1 cellular context compared by ENCODE assay signal in genomic region chr18:48922801-48923730, GRCh38.
TF ChIP-seq lines count a peak whose summit lies in the region.

No MANE protein-coding gene starts in this region.

TF ChIP-seq in HEK293, 187 proteins besides CTCF, POLR2A, EP300 and RAD21 (continued from another document and continues in another):
- TF ChIP-seq PRDM10 (tag by site-specific recombination; IDR thresholded peaks at IDR 0.05) (0 out of 2 replicates have a peak, but pooled peaks have one; percentile 22), KLF7 (tag by site-specific recombination; IDR thresholded peaks at IDR 0.05; ENCODE audit: borderline replicate concordance) (0 out of 2 replicates have a peak, but pooled peaks have one; percentile 20), ZNF48 (tag by site-specific recombination; IDR thresholded peaks at IDR 0.05) (no peak), INSM2 (tag by site-specific recombination; IDR thresholded peaks at IDR 0.05) (peak; percentile 37; the same call in 1 of the 2 replicates), FEZF1 (tag by site-specific recombination; IDR thresholded peaks at IDR 0.05) (no peak; the same call in 1 of the 2 replicates), ZNF354C (tag by site-specific recombination; IDR thresholded peaks at IDR 0.05; ENCODE audit: borderline replicate concordance, low read depth) (no peak), ZNF280C (tag by site-specific recombination; IDR thresholded peaks at IDR 0.05) (no peak), ZEB2 (tag by site-specific recombination; IDR thresholded peaks at IDR 0.05) (no peak), GLIS1 (tag by site-specific recombination; IDR thresholded peaks at IDR 0.05) (peak; percentile 82), ZNF169 (tag by site-specific recombination; IDR thresholded peaks at IDR 0.05) (no peak), ZFHX2 (tag by site-specific recombination; conservative IDR thresholded peaks at IDR 0.05) (peak; percentile 67), ZSCAN30 (tag by site-specific recombination; IDR thresholded peaks at IDR 0.05) (peak; percentile 49; the same call in 1 of the 2 replicates), ZNF2 (tag by site-specific recombination; IDR thresholded peaks at IDR 0.05) (no peak), SETDB1 (IDR thresholded peaks at IDR 0.05; ENCODE audit: insufficient read length, low read length) (no peak), ZNF37A (tag by site-specific recombination; IDR thresholded peaks at IDR 0.05) (no peak), GLIS2 (tag by site-specific recombination; IDR thresholded peaks at IDR 0.05) (peak; percentile 77), ZNF221 (tag by site-specific recombination; IDR thresholded peaks at IDR 0.05; ENCODE audit: borderline replicate concordance) (no peak), ZNF324 (tag by site-specific recombination; IDR thresholded peaks at IDR 0.05) (no peak), ZNF654 (tag by site-specific recombination; IDR thresholded peaks at IDR 0.05; ENCODE audit: low read depth) (no peak), SP2 (tag by site-specific recombination; IDR thresholded peaks at IDR 0.05) (peak; percentile 40), ZNF398 (tag by site-specific recombination; IDR thresholded peaks at IDR 0.05) (peak; percentile 76), ZNF549 (tag by site-specific recombination; IDR thresholded peaks at IDR 0.05) (no peak), ZNF112 (tag by site-specific recombination; IDR thresholded peaks at IDR 0.05) (no peak), ZNF449 (tag by site-specific recombination; IDR thresholded peaks at IDR 0.05) (peak; percentile 70; the same call in 1 of the 2 replicates), ZFP3 (tag by site-specific recombination; IDR thresholded peaks at IDR 0.05; ENCODE audit: low read depth) (no peak), TRIM28 (IDR thresholded peaks at IDR 0.05; ENCODE audit: borderline replicate concordance, low read length) (no peak), ZNF596 (tag by site-specific recombination; IDR thresholded peaks at IDR 0.05) (no peak), ZNF670 (tag by site-specific recombination; IDR thresholded peaks at IDR 0.05; ENCODE audit: low read depth) (no peak), IKZF3 (tag by site-specific recombination; IDR thresholded peaks at IDR 0.05) (no peak), ZNF114 (tag by site-specific recombination; IDR thresholded peaks at IDR 0.05) (no peak), KLF10 (tag by site-specific recombination; IDR thresholded peaks at IDR 0.05) (0 out of 2 replicates have a peak, but pooled peaks have one; percentile 19), ZNF423 (tag by site-specific recombination; IDR thresholded peaks at IDR 0.05) (no peak), ZNF658 (tag by site-specific recombination; IDR thresholded peaks at IDR 0.05) (no peak), ZNF426 (tag by site-specific recombination; IDR thresholded peaks at IDR 0.05) (no peak), ZNF140 (tag by site-specific recombination; IDR thresholded peaks at IDR 0.05) (no peak), ZNF239 (tag by site-specific recombination; IDR thresholded peaks at IDR 0.05) (no peak)
- TF ChIP-seq, protein P1, sequence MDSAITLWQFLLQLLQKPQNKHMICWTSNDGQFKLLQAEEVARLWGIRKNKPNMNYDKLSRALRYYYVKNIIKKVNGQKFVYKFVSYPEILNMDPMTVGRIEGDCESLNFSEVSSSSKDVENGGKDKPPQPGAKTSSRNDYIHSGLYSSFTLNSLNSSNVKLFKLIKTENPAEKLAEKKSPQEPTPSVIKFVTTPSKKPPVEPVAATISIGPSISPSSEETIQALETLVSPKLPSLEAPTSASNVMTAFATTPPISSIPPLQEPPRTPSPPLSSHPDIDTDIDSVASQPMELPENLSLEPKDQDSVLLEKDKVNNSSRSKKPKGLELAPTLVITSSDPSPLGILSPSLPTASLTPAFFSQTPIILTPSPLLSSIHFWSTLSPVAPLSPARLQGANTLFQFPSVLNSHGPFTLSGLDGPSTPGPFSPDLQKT (IDR thresholded peaks at IDR 0.05; ENCODE audit: borderline replicate concordance, low read depth, low read length): no peak
- TF ChIP-seq, protein P2, sequence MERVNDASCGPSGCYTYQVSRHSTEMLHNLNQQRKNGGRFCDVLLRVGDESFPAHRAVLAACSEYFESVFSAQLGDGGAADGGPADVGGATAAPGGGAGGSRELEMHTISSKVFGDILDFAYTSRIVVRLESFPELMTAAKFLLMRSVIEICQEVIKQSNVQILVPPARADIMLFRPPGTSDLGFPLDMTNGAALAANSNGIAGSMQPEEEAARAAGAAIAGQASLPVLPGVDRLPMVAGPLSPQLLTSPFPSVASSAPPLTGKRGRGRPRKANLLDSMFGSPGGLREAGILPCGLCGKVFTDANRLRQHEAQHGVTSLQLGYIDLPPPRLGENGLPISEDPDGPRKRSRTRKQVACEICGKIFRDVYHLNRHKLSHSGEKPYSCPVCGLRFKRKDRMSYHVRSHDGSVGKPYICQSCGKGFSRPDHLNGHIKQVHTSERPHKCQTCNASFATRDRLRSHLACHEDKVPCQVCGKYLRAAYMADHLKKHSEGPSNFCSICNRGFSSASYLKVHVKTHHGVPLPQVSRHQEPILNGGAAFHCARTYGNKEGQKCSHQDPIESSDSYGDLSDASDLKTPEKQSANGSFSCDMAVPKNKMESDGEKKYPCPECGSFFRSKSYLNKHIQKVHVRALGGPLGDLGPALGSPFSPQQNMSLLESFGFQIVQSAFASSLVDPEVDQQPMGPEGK (tag by site-specific recombination; IDR thresholded peaks at IDR 0.05): peak; percentile 54; the same call in 1 of the 2 replicates
- TF ChIP-seq, protein P3, sequence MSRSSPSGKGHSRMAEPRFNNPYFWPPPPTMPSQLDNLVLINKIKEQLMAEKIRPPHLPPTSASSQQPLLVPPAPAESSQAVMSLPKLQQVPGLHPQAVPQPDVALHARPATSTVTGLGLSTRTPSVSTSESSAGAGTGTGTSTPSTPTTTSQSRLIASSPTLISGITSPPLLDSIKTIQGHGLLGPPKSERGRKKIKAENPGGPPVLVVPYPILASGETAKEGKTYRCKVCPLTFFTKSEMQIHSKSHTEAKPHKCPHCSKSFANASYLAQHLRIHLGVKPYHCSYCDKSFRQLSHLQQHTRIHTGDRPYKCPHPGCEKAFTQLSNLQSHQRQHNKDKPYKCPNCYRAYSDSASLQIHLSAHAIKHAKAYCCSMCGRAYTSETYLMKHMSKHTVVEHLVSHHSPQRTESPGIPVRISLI (tag by site-specific recombination; IDR thresholded peaks at IDR 0.05): no peak
- TF ChIP-seq, protein P4, sequence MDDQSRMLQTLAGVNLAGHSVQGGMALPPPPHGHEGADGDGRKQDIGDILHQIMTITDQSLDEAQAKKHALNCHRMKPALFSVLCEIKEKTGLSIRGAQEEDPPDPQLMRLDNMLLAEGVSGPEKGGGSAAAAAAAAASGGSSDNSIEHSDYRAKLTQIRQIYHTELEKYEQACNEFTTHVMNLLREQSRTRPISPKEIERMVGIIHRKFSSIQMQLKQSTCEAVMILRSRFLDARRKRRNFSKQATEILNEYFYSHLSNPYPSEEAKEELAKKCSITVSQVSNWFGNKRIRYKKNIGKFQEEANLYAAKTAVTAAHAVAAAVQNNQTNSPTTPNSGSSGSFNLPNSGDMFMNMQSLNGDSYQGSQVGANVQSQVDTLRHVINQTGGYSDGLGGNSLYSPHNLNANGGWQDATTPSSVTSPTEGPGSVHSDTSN (CRISPR knock-in tag; IDR thresholded peaks at IDR 0.05): no peak
- TF ChIP-seq, protein P5, sequence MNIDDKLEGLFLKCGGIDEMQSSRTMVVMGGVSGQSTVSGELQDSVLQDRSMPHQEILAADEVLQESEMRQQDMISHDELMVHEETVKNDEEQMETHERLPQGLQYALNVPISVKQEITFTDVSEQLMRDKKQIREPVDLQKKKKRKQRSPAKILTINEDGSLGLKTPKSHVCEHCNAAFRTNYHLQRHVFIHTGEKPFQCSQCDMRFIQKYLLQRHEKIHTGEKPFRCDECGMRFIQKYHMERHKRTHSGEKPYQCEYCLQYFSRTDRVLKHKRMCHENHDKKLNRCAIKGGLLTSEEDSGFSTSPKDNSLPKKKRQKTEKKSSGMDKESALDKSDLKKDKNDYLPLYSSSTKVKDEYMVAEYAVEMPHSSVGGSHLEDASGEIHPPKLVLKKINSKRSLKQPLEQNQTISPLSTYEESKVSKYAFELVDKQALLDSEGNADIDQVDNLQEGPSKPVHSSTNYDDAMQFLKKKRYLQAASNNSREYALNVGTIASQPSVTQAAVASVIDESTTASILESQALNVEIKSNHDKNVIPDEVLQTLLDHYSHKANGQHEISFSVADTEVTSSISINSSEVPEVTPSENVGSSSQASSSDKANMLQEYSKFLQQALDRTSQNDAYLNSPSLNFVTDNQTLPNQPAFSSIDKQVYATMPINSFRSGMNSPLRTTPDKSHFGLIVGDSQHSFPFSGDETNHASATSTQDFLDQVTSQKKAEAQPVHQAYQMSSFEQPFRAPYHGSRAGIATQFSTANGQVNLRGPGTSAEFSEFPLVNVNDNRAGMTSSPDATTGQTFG (tag by site-specific recombination; IDR thresholded peaks at IDR 0.05; ENCODE audit: borderline replicate concordance): no peak
